Comparison of ENCODE assay signal across 8 cellular contexts in genomic region chr10:50739618-50740350, GRCh38.
A peak's percentile ranks its signal among the peaks of the same experiment; 100 is the strongest.
DNase-seq lines count a peak whose midpoint lies in the region; ATAC-seq and TF ChIP-seq lines count a peak whose summit lies in the region.

Gene ASAH2B (plus strand): TSS chr10:50739936. CDS start chr10:50745131, 5,195 bp downstream.

- ATAC-seq in HG03342 (IDR thresholded peaks at IDR 0.05; ENCODE audit: unreplicated experiment), result peak; percentile 79

- peak; percentile 70 for TF ChIP-seq POLR2A in GM19099 (IDR thresholded peaks at IDR 0.05; ENCODE audit: extremely low read depth, insufficient read length, low read depth)

- DNase-seq in Ammon's horn (ENCODE audit: low spot score), result peak; percentile 62
- peak; percentile 84 for DNase-seq in NCI-H774 (lab: John Stamatoyannopoulos, UW)
- peak; percentile 90 for DNase-seq in activated CD8-positive, alpha-beta memory T cell treated with anti-CD3 and anti-CD28 coated beads, Interleukin-2, amount 50 U/mL, for 48 hours
- DNase-seq in epidermal melanocyte (ENCODE audit: insufficient read length, low spot score), result peak; percentile 17
- peak; percentile 30 for DNase-seq in middle frontal gyrus (ENCODE audit: extremely low spot score, low spot score)
- peak; percentile 36 to 48 for DNase-seq in stimulated activated CD8-positive, alpha-beta memory T cell treated with anti-CD3 and anti-CD28 coated beads, Interleukin-15, amount 100 ng/mL, for 4 hours (ENCODE audit: low read depth in 2 of 2)

Comparison
In these comparisons a context has a peak if more than half of its experiments do, and no peak if none do; other contexts are left out.
1. Peak in every context shown above with its lines: DNase-seq and ATAC-seq.
2. DNase-seq: peak in every context shown above with its lines; median percentile 90 in activated CD8-positive, alpha-beta memory T cell treated with anti-CD3 and anti-CD28 coated beads, Interleukin-2, amount 50 U/mL, for 48 hours; 84 in NCI-H774; 62 in Ammon's horn; 42 in stimulated activated CD8-positive, alpha-beta memory T cell treated with anti-CD3 and anti-CD28 coated beads, Interleukin-15, amount 100 ng/mL, for 4 hours; 30 in middle frontal gyrus; 17 in epidermal melanocyte.